12 cellular contexts compared by ENCODE assay signal in the genomic region with DNA sequence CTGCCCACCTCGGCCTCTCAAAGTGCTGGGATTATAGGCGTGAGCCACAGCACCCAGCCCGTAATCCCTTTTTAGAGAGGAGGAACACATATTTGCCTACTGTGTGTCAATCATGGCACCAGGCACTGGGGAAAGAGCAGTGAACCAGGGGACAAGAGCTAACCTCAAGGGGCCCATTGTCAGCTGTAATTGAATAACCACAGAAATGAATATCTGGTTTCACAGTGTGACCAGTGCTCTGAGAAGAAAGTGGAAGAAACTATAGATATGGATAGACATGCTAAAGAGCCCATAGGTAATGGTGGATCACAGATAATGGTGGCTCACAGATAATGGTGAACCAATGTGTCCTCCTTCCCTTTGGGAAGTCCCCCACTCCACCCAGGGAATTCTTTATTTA. TPM values are rescaled to one million over a fixed set of nuclear protein-coding genes. Genes with fewer than 3 reads are reported as not detected.
DNase-seq lines count a peak whose midpoint lies in the region; ATAC-seq and TF ChIP-seq lines count a peak whose summit lies in the region.
"Had no signal": no experiment of that assay in that cellular context is flagged by ENCODE, and none has a peak within 500 bp of the region (broad histone marks: within the 10 kb centered on the region; RNA-seq: fewer than 3 reads in every experiment).

No MANE protein-coding gene starts in this region.

- H3K27ac ChIP-seq in KMS-11 (no peak overlapping the region), gastrocnemius medialis (no peak overlapping the region)

- H3K9ac ChIP-seq in KMS-11 = no peak overlapping the region

- no peak overlapping the region for H3K4me3 Mint-ChIP-seq in nephron
- H3K4me3 Mint-ChIP-seq: endodermal cell had no signal

- H3K4me1 Mint-ChIP-seq in nephron = peaks cover 34% of the 10 kb centered on the region

- no peaks in the 10 kb centered on the region for H3K36me3 Mint-ChIP-seq in nephron (ENCODE audit: low read depth)

- no peaks in the 10 kb centered on the region for H3K9me3 Mint-ChIP-seq in nephron
- H3K9me3 Mint-ChIP-seq: endodermal cell had no signal

- peak; percentile 77 for ATAC-seq in GM19023 (IDR thresholded peaks at IDR 0.05; ENCODE audit: unreplicated experiment)
- ATAC-seq in HG02642 (IDR thresholded peaks at IDR 0.05; ENCODE audit: poor library complexity, unreplicated experiment) = peak; percentile 74
- no peak for ATAC-seq in gastrocnemius medialis
- ATAC-seq: stimulated activated naive CD8-positive, alpha-beta T cell treated with anti-CD3 and anti-CD28 coated beads, Interleukin-15, Interleukin-2, amounts not matched to agents 100 U/mL and 50 U/mL, for 24 hours had no signal

- intact Hi-C loops in gastrocnemius medialis (cut with DNase I; ENCODE audit: low total_unique reads) = no loop called here

- H3K4me2 ChIP-seq in KMS-11 = peak overlapping the region; percentile 2; the same call in 1 of the 2 replicates

- in situ Hi-C loops in gastrocnemius medialis (cut with MboI; ENCODE audit: low sequenced_read_pairs in 4 of 4) = no loop called here

- no peaks in the 10 kb centered on the region for H3K36me3 ChIP-seq in KMS-11 (ENCODE audit: insufficient read depth)
- no peaks in the 10 kb centered on the region for H3K36me3 ChIP-seq in gastrocnemius medialis

- no peaks in the 10 kb centered on the region for H4K20me1 ChIP-seq in KMS-11 (ENCODE audit: insufficient read depth)

- peaks cover 4% of the 10 kb centered on the region for H3K27me3 Mint-ChIP-seq in nephron (ENCODE audit: low read depth)

- H3K4me3 ChIP-seq in KMS-11 (IDR thresholded peaks at IDR 0.05; ENCODE audit: insufficient read depth, low read depth, low read length) = no peak overlapping the region
- no peak overlapping the region for H3K4me3 ChIP-seq in gastrocnemius medialis

- H3K27ac Mint-ChIP-seq in nephron = peak overlapping the region; percentile 50 to 87 (median 62)
- H3K27ac Mint-ChIP-seq: endodermal cell had no signal

- TF ChIP-seq CTCF in KMS-11 (conservative IDR thresholded peaks at IDR 0.05; ENCODE audit: low read depth, low read length) (no peak), nephron (IDR thresholded peaks at IDR 0.05; ENCODE audit: unreplicated experiment in 3 of 3) (no peak), gastrocnemius medialis (IDR thresholded peaks at IDR 0.05 in 4 of 5, conservative IDR thresholded peaks at IDR 0.05 in 1 of 5) (no peak)

- no peak for TF ChIP-seq POLR2A in gastrocnemius medialis (IDR thresholded peaks at IDR 0.05)

- H3K9me3 ChIP-seq in gastrocnemius medialis = no peaks in the 10 kb centered on the region

- H2AFZ ChIP-seq in KMS-11 (ENCODE audit: low read depth) = no peak overlapping the region; the same call in 1 of the 2 replicates

- H3K27me3 ChIP-seq in KMS-11 (ENCODE audit: insufficient read depth, low read depth) (no peaks in the 10 kb centered on the region), gastrocnemius medialis (no peaks in the 10 kb centered on the region)

- no peaks in the 10 kb centered on the region for H3K79me2 ChIP-seq in KMS-11 (ENCODE audit: insufficient read depth, low read depth)

- H3K4me1 ChIP-seq in KMS-11 (ENCODE audit: low read depth, poor library complexity, severe bottlenecking) (peaks cover 13% of the 10 kb centered on the region), gastrocnemius medialis (peaks cover 0 to 4% of the 10 kb centered on the region in 2 donors)

- no peak for DNase-seq in gastrocnemius medialis
- DNase-seq in NCI-H1930 (lab: John Stamatoyannopoulos, UW) = no peak
- no peak for DNase-seq in H4 (ENCODE audit: low spot score)
- no peak for DNase-seq in NCI-H1694 treated with DMSO at 0.1 percent for 48 hours (lab: John Stamatoyannopoulos, UW)
- DNase-seq: endodermal cell; NCI-H2081; stimulated activated CD4-positive, alpha-beta T cell treated with anti-CD3 and anti-CD28 coated beads, Interleukin-2, amount 100 ng/mL, for 24 hours; stimulated activated naive CD8-positive, alpha-beta T cell treated with anti-CD3 and anti-CD28 coated beads, Interleukin-15, Interleukin-2, amounts not matched to agents 100 U/mL and 50 U/mL, for 24 hours had no signal

RNA-seq across cellular contexts. Expression of gene KCTD14, which starts 8.6 kb away (rescaled TPM):
- total RNA-seq in gastrocnemius medialis = under 1 TPM in 2 of 4 donors, not detected in 2; 0.25 to 0.38 TPM
- total RNA-seq in H4 (2014; rRNA removed; shearing (Covaris generic)) = 0.77 TPM in 1 of 2 replicates, not detected in the other

RNA-seq across cellular contexts. Expression of gene THRSP, which starts 32.0 kb away (rescaled TPM):
- 10 to 100 TPM in 2 of 4 donors, under 1 TPM in 1, not detected in 1; 0.67 to 31.3 (median 14.0) TPM for total RNA-seq in gastrocnemius medialis
- not detected in 2 replicates for total RNA-seq in H4 (2014; rRNA removed; shearing (Covaris generic))
- total RNA-seq: endodermal cell had no signal

RNA-seq across cellular contexts. Expression of gene INTS4, which starts 37.2 kb away (rescaled TPM):
- total RNA-seq in gastrocnemius medialis = 10 to 100 TPM in 3 of 4 donors, 1 to 10 TPM in 1; 10.0 to 13.8 (median 11.9) TPM
- total RNA-seq in H4 (2014; rRNA removed; shearing (Covaris generic)) = 26.5 and 28.2 TPM in 2 replicates

RNA-seq across cellular contexts. Expression of gene NDUFC2, which starts 48.0 kb away (rescaled TPM):
- 100 to 1,000 TPM in 3 of 4 donors, 10 to 100 TPM in 1; 83.7 to 207 (median 156) TPM for total RNA-seq in gastrocnemius medialis
- total RNA-seq in H4 (2014; rRNA removed; shearing (Covaris generic)) = 121 and 127 TPM in 2 replicates

Comparison
In these comparisons a context has a peak if more than half of its experiments do, and no peak if none do; other contexts are left out.
1. ATAC-seq: peak in GM19023 (single experiment) and HG02642 (single experiment); none in gastrocnemius medialis (0 of 2).